In the genomic region with DNA sequence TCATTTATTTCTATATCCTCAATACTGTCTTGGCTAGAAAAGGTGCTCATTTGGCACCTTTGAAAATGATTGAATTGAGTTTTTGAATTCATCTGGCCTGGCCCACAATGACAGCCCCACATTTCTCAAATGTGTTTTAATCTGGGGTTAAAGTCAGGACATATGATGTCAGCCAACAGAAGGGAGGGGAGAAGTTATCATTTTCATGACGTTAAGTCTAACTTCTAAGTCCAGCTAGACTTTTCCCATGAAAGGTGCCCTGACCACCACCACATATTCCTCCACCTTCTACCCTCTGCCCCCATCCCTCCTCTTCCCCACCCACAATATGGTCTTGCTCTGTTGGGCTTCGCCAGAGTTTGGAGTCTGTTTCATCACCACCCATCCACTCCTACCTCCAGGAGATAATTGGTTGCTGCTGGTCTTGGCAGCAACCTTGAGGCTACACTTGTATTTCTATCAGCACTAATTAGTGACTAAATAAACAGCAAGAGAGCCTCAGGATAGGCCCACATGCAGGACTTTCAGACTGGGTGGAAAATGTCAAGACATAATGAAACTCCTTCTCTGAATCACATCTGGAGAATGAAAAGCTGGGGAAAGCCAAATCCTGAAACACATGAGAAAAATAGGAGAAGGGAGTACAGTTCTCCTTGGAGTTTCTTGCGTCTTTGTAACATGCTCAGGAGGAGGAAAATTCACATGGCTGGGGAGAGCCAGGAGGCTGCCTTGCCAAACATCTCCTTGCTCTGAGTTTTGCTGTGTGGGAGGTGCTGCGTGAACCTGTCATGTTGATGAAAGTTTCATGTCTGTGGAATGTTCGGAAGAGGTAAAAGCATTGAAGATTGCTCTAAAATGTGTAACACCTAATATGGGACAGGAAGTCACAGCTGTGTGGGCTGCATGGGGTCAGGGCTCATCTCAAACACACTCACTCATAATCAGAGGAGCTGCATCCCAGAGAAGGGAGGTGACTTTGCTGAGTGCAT, we compare ENCODE assay signal across 1 cellular context.
TF ChIP-seq lines count a peak whose summit lies in the region.

No MANE protein-coding gene starts in this region.

TF ChIP-seq in GM23338, 12 proteins besides CTCF, POLR2A, EP300 and RAD21:
- TF ChIP-seq, protein P1, sequence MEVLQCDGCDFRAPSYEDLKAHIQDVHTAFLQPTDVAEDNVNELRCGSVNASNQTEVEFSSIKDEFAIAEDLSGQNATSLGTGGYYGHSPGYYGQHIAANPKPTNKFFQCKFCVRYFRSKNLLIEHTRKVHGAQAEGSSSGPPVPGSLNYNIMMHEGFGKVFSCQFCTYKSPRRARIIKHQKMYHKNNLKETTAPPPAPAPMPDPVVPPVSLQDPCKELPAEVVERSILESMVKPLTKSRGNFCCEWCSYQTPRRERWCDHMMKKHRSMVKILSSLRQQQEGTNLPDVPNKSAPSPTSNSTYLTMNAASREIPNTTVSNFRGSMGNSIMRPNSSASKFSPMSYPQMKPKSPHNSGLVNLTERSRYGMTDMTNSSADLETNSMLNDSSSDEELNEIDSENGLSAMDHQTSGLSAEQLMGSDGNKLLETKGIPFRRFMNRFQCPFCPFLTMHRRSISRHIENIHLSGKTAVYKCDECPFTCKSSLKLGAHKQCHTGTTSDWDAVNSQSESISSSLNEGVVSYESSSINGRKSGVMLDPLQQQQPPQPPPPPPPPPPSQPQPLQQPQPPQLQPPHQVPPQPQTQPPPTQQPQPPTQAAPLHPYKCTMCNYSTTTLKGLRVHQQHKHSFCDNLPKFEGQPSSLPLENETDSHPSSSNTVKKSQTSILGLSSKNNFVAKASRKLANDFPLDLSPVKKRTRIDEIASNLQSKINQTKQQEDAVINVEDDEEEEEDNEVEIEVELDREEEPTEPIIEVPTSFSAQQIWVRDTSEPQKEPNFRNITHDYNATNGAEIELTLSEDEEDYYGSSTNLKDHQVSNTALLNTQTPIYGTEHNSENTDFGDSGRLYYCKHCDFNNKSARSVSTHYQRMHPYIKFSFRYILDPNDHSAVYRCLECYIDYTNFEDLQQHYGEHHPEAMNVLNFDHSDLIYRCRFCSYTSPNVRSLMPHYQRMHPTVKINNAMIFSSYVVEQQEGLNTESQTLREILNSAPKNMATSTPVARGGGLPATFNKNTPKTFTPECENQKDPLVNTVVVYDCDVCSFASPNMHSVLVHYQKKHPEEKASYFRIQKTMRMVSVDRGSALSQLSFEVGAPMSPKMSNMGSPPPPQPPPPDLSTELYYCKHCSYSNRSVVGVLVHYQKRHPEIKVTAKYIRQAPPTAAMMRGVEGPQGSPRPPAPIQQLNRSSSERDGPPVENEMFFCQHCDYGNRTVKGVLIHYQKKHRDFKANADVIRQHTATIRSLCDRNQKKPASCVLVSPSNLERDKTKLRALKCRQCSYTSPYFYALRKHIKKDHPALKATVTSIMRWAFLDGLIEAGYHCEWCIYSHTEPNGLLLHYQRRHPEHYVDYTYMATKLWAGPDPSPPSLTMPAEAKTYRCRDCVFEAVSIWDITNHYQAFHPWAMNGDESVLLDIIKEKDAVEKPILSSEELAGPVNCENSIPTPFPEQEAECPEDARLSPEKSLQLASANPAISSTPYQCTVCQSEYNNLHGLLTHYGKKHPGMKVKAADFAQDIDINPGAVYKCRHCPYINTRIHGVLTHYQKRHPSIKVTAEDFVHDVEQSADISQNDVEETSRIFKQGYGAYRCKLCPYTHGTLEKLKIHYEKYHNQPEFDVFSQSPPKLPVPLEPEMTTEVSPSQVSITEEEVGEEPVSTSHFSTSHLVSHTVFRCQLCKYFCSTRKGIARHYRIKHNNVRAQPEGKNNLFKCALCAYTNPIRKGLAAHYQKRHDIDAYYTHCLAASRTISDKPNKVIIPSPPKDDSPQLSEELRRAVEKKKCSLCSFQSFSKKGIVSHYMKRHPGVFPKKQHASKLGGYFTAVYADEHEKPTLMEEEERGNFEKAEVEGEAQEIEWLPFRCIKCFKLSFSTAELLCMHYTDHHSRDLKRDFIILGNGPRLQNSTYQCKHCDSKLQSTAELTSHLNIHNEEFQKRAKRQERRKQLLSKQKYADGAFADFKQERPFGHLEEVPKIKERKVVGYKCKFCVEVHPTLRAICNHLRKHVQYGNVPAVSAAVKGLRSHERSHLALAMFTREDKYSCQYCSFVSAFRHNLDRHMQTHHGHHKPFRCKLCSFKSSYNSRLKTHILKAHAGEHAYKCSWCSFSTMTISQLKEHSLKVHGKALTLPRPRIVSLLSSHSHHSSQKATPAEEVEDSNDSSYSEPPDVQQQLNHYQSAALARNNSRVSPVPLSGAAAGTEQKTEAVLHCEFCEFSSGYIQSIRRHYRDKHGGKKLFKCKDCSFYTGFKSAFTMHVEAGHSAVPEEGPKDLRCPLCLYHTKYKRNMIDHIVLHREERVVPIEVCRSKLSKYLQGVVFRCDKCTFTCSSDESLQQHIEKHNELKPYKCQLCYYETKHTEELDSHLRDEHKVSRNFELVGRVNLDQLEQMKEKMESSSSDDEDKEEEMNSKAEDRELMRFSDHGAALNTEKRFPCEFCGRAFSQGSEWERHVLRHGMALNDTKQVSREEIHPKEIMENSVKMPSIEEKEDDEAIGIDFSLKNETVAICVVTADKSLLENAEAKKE (CRISPR knock-in tag; IDR thresholded peaks at IDR 0.05), result no peak
- TF ChIP-seq POLR2AphosphoS5 (IDR thresholded peaks at IDR 0.05; ENCODE audit: low read depth) (no peak), NANOG (IDR thresholded peaks at IDR 0.05; ENCODE audit: borderline replicate concordance) (no peak), EZH2 (IDR thresholded peaks at IDR 0.05; ENCODE audit: low read depth, unreplicated experiment) (no peak), CREB1 (CRISPR knock-in tag; IDR thresholded peaks at IDR 0.05; ENCODE audit: low read depth) (no peak), JUNB (IDR thresholded peaks at IDR 0.05; ENCODE audit: unreplicated experiment) (no peak), ZNF114 (CRISPR knock-in tag; IDR thresholded peaks at IDR 0.05) (no peak), EZH2phosphoT487 (IDR thresholded peaks at IDR 0.05; ENCODE audit: unreplicated experiment) (no peak), ZNF331 (CRISPR knock-in tag; IDR thresholded peaks at IDR 0.05; ENCODE audit: low read depth) (no peak), STAT1 (IDR thresholded peaks at IDR 0.05; ENCODE audit: unreplicated experiment) (no peak)
- TF ChIP-seq, protein P2, sequence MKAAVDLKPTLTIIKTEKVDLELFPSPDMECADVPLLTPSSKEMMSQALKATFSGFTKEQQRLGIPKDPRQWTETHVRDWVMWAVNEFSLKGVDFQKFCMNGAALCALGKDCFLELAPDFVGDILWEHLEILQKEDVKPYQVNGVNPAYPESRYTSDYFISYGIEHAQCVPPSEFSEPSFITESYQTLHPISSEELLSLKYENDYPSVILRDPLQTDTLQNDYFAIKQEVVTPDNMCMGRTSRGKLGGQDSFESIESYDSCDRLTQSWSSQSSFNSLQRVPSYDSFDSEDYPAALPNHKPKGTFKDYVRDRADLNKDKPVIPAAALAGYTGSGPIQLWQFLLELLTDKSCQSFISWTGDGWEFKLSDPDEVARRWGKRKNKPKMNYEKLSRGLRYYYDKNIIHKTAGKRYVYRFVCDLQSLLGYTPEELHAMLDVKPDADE (IDR thresholded peaks at IDR 0.05), result no peak
- TF ChIP-seq, protein P3, sequence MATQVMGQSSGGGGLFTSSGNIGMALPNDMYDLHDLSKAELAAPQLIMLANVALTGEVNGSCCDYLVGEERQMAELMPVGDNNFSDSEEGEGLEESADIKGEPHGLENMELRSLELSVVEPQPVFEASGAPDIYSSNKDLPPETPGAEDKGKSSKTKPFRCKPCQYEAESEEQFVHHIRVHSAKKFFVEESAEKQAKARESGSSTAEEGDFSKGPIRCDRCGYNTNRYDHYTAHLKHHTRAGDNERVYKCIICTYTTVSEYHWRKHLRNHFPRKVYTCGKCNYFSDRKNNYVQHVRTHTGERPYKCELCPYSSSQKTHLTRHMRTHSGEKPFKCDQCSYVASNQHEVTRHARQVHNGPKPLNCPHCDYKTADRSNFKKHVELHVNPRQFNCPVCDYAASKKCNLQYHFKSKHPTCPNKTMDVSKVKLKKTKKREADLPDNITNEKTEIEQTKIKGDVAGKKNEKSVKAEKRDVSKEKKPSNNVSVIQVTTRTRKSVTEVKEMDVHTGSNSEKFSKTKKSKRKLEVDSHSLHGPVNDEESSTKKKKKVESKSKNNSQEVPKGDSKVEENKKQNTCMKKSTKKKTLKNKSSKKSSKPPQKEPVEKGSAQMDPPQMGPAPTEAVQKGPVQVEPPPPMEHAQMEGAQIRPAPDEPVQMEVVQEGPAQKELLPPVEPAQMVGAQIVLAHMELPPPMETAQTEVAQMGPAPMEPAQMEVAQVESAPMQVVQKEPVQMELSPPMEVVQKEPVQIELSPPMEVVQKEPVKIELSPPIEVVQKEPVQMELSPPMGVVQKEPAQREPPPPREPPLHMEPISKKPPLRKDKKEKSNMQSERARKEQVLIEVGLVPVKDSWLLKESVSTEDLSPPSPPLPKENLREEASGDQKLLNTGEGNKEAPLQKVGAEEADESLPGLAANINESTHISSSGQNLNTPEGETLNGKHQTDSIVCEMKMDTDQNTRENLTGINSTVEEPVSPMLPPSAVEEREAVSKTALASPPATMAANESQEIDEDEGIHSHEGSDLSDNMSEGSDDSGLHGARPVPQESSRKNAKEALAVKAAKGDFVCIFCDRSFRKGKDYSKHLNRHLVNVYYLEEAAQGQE (IDR thresholded peaks at IDR 0.05; ENCODE audit: unreplicated experiment), result no peak
